1 cellular context compared by ENCODE assay signal in genomic region chr1:2300004-2300771, GRCh38.
TF ChIP-seq lines count a peak whose summit lies in the region.

No MANE protein-coding gene starts in this region.

TF ChIP-seq in GM12878, 131 proteins besides CTCF, POLR2A, EP300 and RAD21 (continued from another document):
- TF ChIP-seq ZNF687 (IDR thresholded peaks at IDR 0.05) (peak; percentile 96), SMAD1 (IDR thresholded peaks at IDR 0.05; ENCODE audit: low read depth, partially characterized antibody) (peak; percentile 14), IRF4 (IDR thresholded peaks at IDR 0.05; ENCODE audit: low read depth, low read length) (0 out of 2 replicates have a peak, but pooled peaks have one; percentile 36), YY1 (IDR thresholded peaks at IDR 0.05; ENCODE audit: low read depth, low read length) (no peak), NBN (IDR thresholded peaks at IDR 0.05) (peak; percentile 23; the same call in 1 of the 2 replicates), USF2 (IDR thresholded peaks at IDR 0.05; ENCODE audit: borderline replicate concordance, low read depth, low read length) (peak; percentile 47; the same call in 1 of the 2 replicates), EED (IDR thresholded peaks at IDR 0.05; ENCODE audit: low read depth) (peak; percentile 53; the same call in 1 of the 2 replicates), CREM (IDR thresholded peaks at IDR 0.05; ENCODE audit: low read depth) (peak; percentile 61), TAF1 (IDR thresholded peaks at IDR 0.05; ENCODE audit: borderline replicate concordance, low read depth, low read length) (peak; percentile 47; the same call in 1 of the 2 replicates), PBX3 (IDR thresholded peaks at IDR 0.05; ENCODE audit: insufficient replicate concordance, low read depth, low read length) (peak; percentile 87), ZBTB11 (CRISPR knock-in tag; IDR thresholded peaks at IDR 0.05) (no peak), CHD4 (IDR thresholded peaks at IDR 0.05) (no peak), ZBED1 (IDR thresholded peaks at IDR 0.05; ENCODE audit: borderline replicate concordance) (no peak), ELK1 (IDR thresholded peaks at IDR 0.05; ENCODE audit: low read depth, low read length) (peak; percentile 25; the same call in 1 of the 2 replicates), CBFB (IDR thresholded peaks at IDR 0.05; ENCODE audit: low read depth) (peak; percentile 72; the same call in 1 of the 2 replicates), POLR2AphosphoS5 (IDR thresholded peaks at IDR 0.05; ENCODE audit: low read length) (peak; percentile 59; the same call in 1 of the 2 replicates), CREB1 (IDR thresholded peaks at IDR 0.05; ENCODE audit: low read depth) (peak; percentile 74; the same call in 1 of the 2 replicates), MAX (IDR thresholded peaks at IDR 0.05; ENCODE audit: low read depth, low read length) (peak; percentile 80; the same call in 1 of the 2 replicates), SRF (IDR thresholded peaks at IDR 0.05; ENCODE audit: low read depth in 2 of 2, low read length in 2 of 2) (0 out of 4 replicates have a peak, but pooled peaks of 1 of the 2 experiments have one; percentile 30), NKRF (conservative IDR thresholded peaks at IDR 0.05) (0 out of 2 replicates have a peak, but pooled peaks have one; percentile 10), EGR1 (IDR thresholded peaks at IDR 0.05; ENCODE audit: borderline replicate concordance in 1 of 2, low read depth in 2 of 2, low read length in 2 of 2) (peak in 1 of 2 experiments; percentile 55; a peak in 1 of 3 replicates)
